Comparison of ENCODE assay signal across 8 cellular contexts in genomic region chr11:87463486-87464102, GRCh38.
DNase-seq lines count a peak whose midpoint lies in the region; ATAC-seq lines count a peak whose summit lies in the region.

No MANE protein-coding gene starts in this region.

- peak; percentile 70 for ATAC-seq in HG03432 (IDR thresholded peaks at IDR 0.05; ENCODE audit: unreplicated experiment)

- peak; percentile 3 for DNase-seq in NCI-H146 (lab: John Stamatoyannopoulos, UW)
- no peak for DNase-seq in NCI-H146 treated with DMSO at 0.1 percent for 48 hours (lab: John Stamatoyannopoulos, UW; ENCODE audit: unreplicated experiment)
- DNase-seq in OCI-M1 (lab: John Stamatoyannopoulos, UW): peak; percentile 75
- DNase-seq in iris pigment epithelial cell (ENCODE audit: low read depth): peak; percentile 24
- no peak for DNase-seq in central memory CD4-positive, alpha-beta T cell
- no peak for DNase-seq in KG1 (lab: John Stamatoyannopoulos, UW)
- no peak for DNase-seq in globus pallidus (ENCODE audit: low spot score)

Comparison
In these comparisons a context has a peak if more than half of its experiments do, and no peak if none do; other contexts are left out.
1. DNase-seq: peak in NCI-H146 (single experiment), OCI-M1 (single experiment) and iris pigment epithelial cell (single experiment); none in NCI-H146 treated with DMSO at 0.1 percent for 48 hours (single experiment), central memory CD4-positive, alpha-beta T cell (single experiment), KG1 (single experiment) and globus pallidus (single experiment).